34 cellular contexts compared by ENCODE assay signal in the genomic region with DNA sequence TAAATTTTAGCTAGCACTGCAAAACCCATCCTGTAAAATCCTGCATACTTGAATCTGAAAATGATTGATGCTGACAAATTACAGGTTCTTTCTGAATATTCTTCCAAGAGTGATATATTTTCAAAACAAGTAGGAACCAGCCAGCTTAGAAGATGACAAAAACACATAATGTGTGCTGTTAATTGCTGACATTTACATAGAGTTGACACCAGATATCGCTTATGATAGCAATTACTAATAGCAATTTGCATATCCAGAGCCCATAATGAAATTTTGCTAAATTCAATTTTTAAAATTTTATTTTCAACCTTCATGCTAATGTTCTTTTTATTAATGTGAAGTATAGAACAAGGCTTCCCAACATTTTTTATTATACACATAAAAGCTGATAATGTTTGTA.
"Had no signal": no experiment of that assay in that cellular context is flagged by ENCODE, and none has a peak within 500 bp of the region (broad histone marks: within the 10 kb centered on the region; RNA-seq: fewer than 3 reads in every experiment).

No MANE protein-coding gene starts in this region.

- H3K4me3 ChIP-seq: adrenal gland, ascending aorta, body of pancreas, breast epithelium, cardiac muscle cell had no signal

- H3K9me3 ChIP-seq: adrenal gland, ascending aorta, body of pancreas, breast epithelium had no signal

- DNase-seq: activated effector memory CD4-positive, alpha-beta T cell treated with anti-CD3 and anti-CD28 coated beads, Interleukin-2, amount 50 U/mL, for 16 hours; activated effector memory CD4-positive, alpha-beta T cell treated with Interleukin-2 at 50 U/mL for 16 hours; activated gamma-delta T cell; activated gamma-delta T cell treated with Interleukin-2 at 50 U/mL for 16 hours; activated naive CD4-positive, alpha-beta T cell; activated naive CD4-positive, alpha-beta T cell treated with anti-CD3 and anti-CD28 coated beads for 36 hours; activated naive CD4-positive, alpha-beta T cell treated with anti-CD3 and anti-CD28 coated beads, Interleukin-2, amount 10 ng/mL, durations not matched to agents 7 days and 5 days; activated naive CD4-positive, alpha-beta T cell treated with anti-CD3 and anti-CD28 coated beads, Interleukin-2, amount 50 U/mL, for 16 hours; activated naive CD4-positive, alpha-beta T cell treated with Interleukin-2 at 50 U/mL for 16 hours; activated naive CD8-positive, alpha-beta T cell treated with anti-CD3 and anti-CD28 coated beads for 36 hours; activated naive CD8-positive, alpha-beta T cell treated with anti-CD3 and anti-CD28 coated beads, Interleukin-2, amount 10 ng/mL, durations not matched to agents 7 days and 5 days; activated naive CD8-positive, alpha-beta T cell treated with anti-CD3 and anti-CD28 coated beads, Interleukin-2, amount 50 U/mL, for 24 hours; activated T-cell treated with anti-CD3 and anti-CD28 coated beads, Interleukin-2, amount 50 U/mL, for 1 hour; activated T-cell treated with anti-CD3 and anti-CD28 coated beads, Interleukin-2, amount 50 U/mL, for 24 hours; activated T-cell treated with anti-CD3 and anti-CD28 coated beads, Interleukin-2, amount 50 U/mL, for 4 hours; activated T-cell treated with anti-CD3 and anti-CD28 coated beads, Interleukin-2, amount 50 U/mL, for 48 hours; activated T-cell treated with anti-CD3 and anti-CD28 coated beads, Interleukin-2, amount 50 U/mL, for 72 hours; adrenal gland; amniotic stem cell; amygdala; anterior cingulate cortex; aorta; body of pancreas; brain microvascular endothelial cell; caudate nucleus; central memory CD4-positive, alpha-beta T cell; cerebellar nuclear complex had no signal

- H3K4me1 ChIP-seq: adrenal gland, ascending aorta, body of pancreas, breast epithelium had no signal

- H3K36me3 ChIP-seq: adrenal gland, ascending aorta, brain microvascular endothelial cell, breast epithelium, cardiac muscle cell had no signal

- H3K27me3 ChIP-seq: adrenal gland, ascending aorta, body of pancreas, brain microvascular endothelial cell, breast epithelium, cardiac muscle cell had no signal

- H3K27ac ChIP-seq: adrenal gland, ascending aorta, body of pancreas, brain microvascular endothelial cell, breast epithelium, cardiac muscle cell had no signal

- FAIRE-seq: astrocyte, bronchial epithelial cell had no signal

- ATAC-seq: activated naive CD4-positive, alpha-beta T cell treated with anti-CD3 and anti-CD28 coated beads, Interleukin-2, amount 50 U/mL, for 72 hours; activated naive CD8-positive, alpha-beta T cell treated with anti-CD3 and anti-CD28 coated beads, Interleukin-2, amount 50 U/mL, for 24 hours; activated T-cell treated with anti-CD3 and anti-CD28 coated beads, Interleukin-2, amount 50 U/mL, for 4 hours; activated T-cell treated with anti-CD3 and anti-CD28 coated beads, Interleukin-2, amount 50 U/mL, for 72 hours; activated T-helper 17 cell treated with anti-CD3 and anti-CD28 coated beads, Interleukin-2, amount 50 U/mL, for 72 hours; body of pancreas had no signal
